10 cellular contexts compared by ENCODE assay signal in genomic region chr12:124828264-124829007, GRCh38. TPM values are rescaled to one million over a fixed set of nuclear protein-coding genes. Genes with fewer than 3 reads are reported as not detected.
DNase-seq lines count a peak whose midpoint lies in the region; ATAC-seq and TF ChIP-seq lines count a peak whose summit lies in the region.
"Had no signal": no experiment of that assay in that cellular context is flagged by ENCODE, and none has a peak within 500 bp of the region (broad histone marks: within the 10 kb centered on the region; RNA-seq: fewer than 3 reads in every experiment).

No MANE protein-coding gene starts in this region.

- intact Hi-C loops in Panc1 (cut with micrococcal nuclease; ENCODE audit: unreplicated experiment) (loop anchor here (10.0 kb wide), 1 partner anchor 76 kb away; no protein-coding TSS in a partner anchor), sciatic nerve (cut with DNase I) (no loop called here)
- intact Hi-C loops in activated CD4-positive, alpha-beta T cell treated with anti-CD3 and anti-CD28 coated beads, Interleukin-2, amount 10 ng/mL, durations not matched to agents 24 days and 14 days (cut with micrococcal nuclease), result no loop called here

- H3K27ac ChIP-seq in Panc1 (ENCODE audit: low read length) (peak overlapping the region; percentile 91), fibroblast of lung (ENCODE audit: insufficient read depth, low read length) (peak overlapping the region; percentile 66)
- H3K27ac ChIP-seq: SK-N-MC had no signal

- H3K36me3 Mint-ChIP-seq in activated CD4-positive, alpha-beta T cell treated with anti-CD3 and anti-CD28 coated beads, Interleukin-2, amount 10 ng/mL, durations not matched to agents 24 days and 14 days (ENCODE audit: low read depth), result no peaks in the 10 kb centered on the region
- no peaks in the 10 kb centered on the region for H3K36me3 Mint-ChIP-seq in activated T-cell treated with anti-CD3 and anti-CD28 coated beads, Interleukin-2, amount 50 U/mL, for 4 hours (ENCODE audit: insufficient read depth)

- H3K27me3 Mint-ChIP-seq in activated CD4-positive, alpha-beta T cell treated with anti-CD3 and anti-CD28 coated beads, Interleukin-2, amount 10 ng/mL, durations not matched to agents 24 days and 14 days, result no peaks in the 10 kb centered on the region
- H3K27me3 Mint-ChIP-seq in activated T-cell treated with anti-CD3 and anti-CD28 coated beads, Interleukin-2, amount 50 U/mL, for 4 hours (ENCODE audit: low read depth), result no peaks in the 10 kb centered on the region

- CTCF ChIA-PET in Panc1 (lab: Charles Lee), result interaction anchor here (1.3 kb wide), 1 partner anchor 9 kb away, joined by 3 read pairs; no protein-coding TSS in a partner anchor

- H2AFZ ChIP-seq in fibroblast of lung (ENCODE audit: low read length), result peak overlapping the region; percentile 38

- in situ Hi-C loops in Panc1 (cut with HindIII; ENCODE audit: low pct_unique_long_range_greater_than_20kb, low sequenced_read_pairs), result no loop called here

- peak overlapping the region; percentile 38 for H3K4me2 ChIP-seq in fibroblast of lung (ENCODE audit: extremely low read depth, insufficient read depth, low read length)

- H3K79me2 ChIP-seq in fibroblast of lung (ENCODE audit: control insufficient read depth, insufficient read depth, low read length), result no peaks in the 10 kb centered on the region

- TF ChIP-seq CTCF in Panc1 (IDR thresholded peaks at IDR 0.05), result no peak
- no peak for TF ChIP-seq CTCF in fibroblast of lung (conservative IDR thresholded peaks at IDR 0.05 in 1 of 2, IDR thresholded peaks at IDR 0.05 in 1 of 2; ENCODE audit: low read depth in 1 of 2, low read length in 2 of 2)

- H3K9ac ChIP-seq in fibroblast of lung (ENCODE audit: insufficient read depth, low read length), result no peak overlapping the region

- no peak overlapping the region for H3K4me3 Mint-ChIP-seq in activated CD4-positive, alpha-beta T cell treated with anti-CD3 and anti-CD28 coated beads, Interleukin-2, amount 10 ng/mL, durations not matched to agents 24 days and 14 days
- no peak overlapping the region for H3K4me3 Mint-ChIP-seq in activated T-cell treated with anti-CD3 and anti-CD28 coated beads, Interleukin-2, amount 50 U/mL, for 4 hours

- H3K4me3 ChIP-seq in Panc1 (ENCODE audit: low read depth in 2 of 2, low read length in 2 of 2) (no peak overlapping the region), fibroblast of lung (replicated peaks in 1 of 4; ENCODE audit: control extremely low read depth in 1 of 4, insufficient read depth in 1 of 4, low read depth in 3 of 4, low read length in 4 of 4) (no peak overlapping the region)
- H3K4me3 ChIP-seq: SK-N-MC had no signal

- H3K36me3 ChIP-seq in Panc1 (ENCODE audit: control insufficient read depth, insufficient read depth, low read length) (no peaks in the 10 kb centered on the region), fibroblast of lung (ENCODE audit: control insufficient read depth, insufficient read depth, low read length) (no peaks in the 10 kb centered on the region)

- POLR2A ChIA-PET in Panc1 (lab: Charles Lee), result interaction anchor here (1.0 kb wide), 1 partner anchor 10 kb away, joined by 5 read pairs; no protein-coding TSS in a partner anchor

- no peaks in the 10 kb centered on the region for H3K9me3 Mint-ChIP-seq in activated CD4-positive, alpha-beta T cell treated with anti-CD3 and anti-CD28 coated beads, Interleukin-2, amount 10 ng/mL, durations not matched to agents 24 days and 14 days
- H3K9me3 Mint-ChIP-seq in activated T-cell treated with anti-CD3 and anti-CD28 coated beads, Interleukin-2, amount 50 U/mL, for 4 hours, result peaks cover 5% of the 10 kb centered on the region

- H3K9me3 ChIP-seq in Panc1 (ENCODE audit: control insufficient read depth, insufficient read depth, low read depth, low read length), result no peaks in the 10 kb centered on the region
- H3K9me3 ChIP-seq in fibroblast of lung (ENCODE audit: control insufficient read depth, insufficient read depth, low read depth, low read length), result no peaks in the 10 kb centered on the region

- H3K27me3 ChIP-seq in Panc1 (ENCODE audit: control insufficient read depth, insufficient read depth, low read length) (no peaks in the 10 kb centered on the region), fibroblast of lung (ENCODE audit: control insufficient read depth, insufficient read depth, low read length) (no peaks in the 10 kb centered on the region)

- H3K27ac Mint-ChIP-seq in activated CD4-positive, alpha-beta T cell treated with anti-CD3 and anti-CD28 coated beads, Interleukin-2, amount 10 ng/mL, durations not matched to agents 24 days and 14 days, result no peak overlapping the region

- no TSS peak for BruUV-seq in Panc1 (replicated peaks; lab: Mats Ljungman, UMichigan)

- peaks cover 6% of the 10 kb centered on the region for H3K4me1 Mint-ChIP-seq in activated CD4-positive, alpha-beta T cell treated with anti-CD3 and anti-CD28 coated beads, Interleukin-2, amount 10 ng/mL, durations not matched to agents 24 days and 14 days
- no peaks in the 10 kb centered on the region for H3K4me1 Mint-ChIP-seq in activated T-cell treated with anti-CD3 and anti-CD28 coated beads, Interleukin-2, amount 50 U/mL, for 4 hours (ENCODE audit: low read depth)

- H4K20me1 ChIP-seq in fibroblast of lung (ENCODE audit: control insufficient read depth, extremely low read depth, insufficient read depth, low read length), result no peaks in the 10 kb centered on the region

- H3K4me1 ChIP-seq in Panc1 (ENCODE audit: control insufficient read depth, insufficient read depth, low read length), result peaks cover 55% of the 10 kb centered on the region
- peaks cover 14% of the 10 kb centered on the region for H3K4me1 ChIP-seq in fibroblast of lung (ENCODE audit: control insufficient read depth, extremely low read depth, insufficient read depth, low read length)

- DNase-seq in Panc1 (ENCODE audit: low read depth, low spot score) (no peak), fibroblast of lung (ENCODE audit: low read depth in 2 of 2) (peak in 1 of 2 donors; percentile 86), sciatic nerve (ENCODE audit: low spot score) (no peak), dedifferentiated amniotic fluid mesenchymal stem cell (ENCODE audit: extremely low spot score) (no peak), SW480 (ENCODE audit: low spot score) (no peak)
- no peak for DNase-seq in activated CD4-positive, alpha-beta T cell treated with anti-CD3 and anti-CD28 coated beads, Interleukin-2, amount 10 ng/mL, durations not matched to agents 24 days and 14 days
- DNase-seq in activated T-cell treated with anti-CD3 and anti-CD28 coated beads, Interleukin-2, amount 50 U/mL, for 4 hours, result no peak
- DNase-seq: stimulated activated CD8-positive, alpha-beta memory T cell treated with anti-CD3 and anti-CD28 coated beads, Interleukin-4, amount 100 ng/mL, for 48 hours had no signal

- ATAC-seq in GM18907 (IDR thresholded peaks at IDR 0.05; ENCODE audit: unreplicated experiment) (peak; percentile 38), Panc1 (peak; percentile 70), sciatic nerve (peak; percentile 68)
- ATAC-seq in activated T-cell treated with anti-CD3 and anti-CD28 coated beads, Interleukin-2, amount 50 U/mL, for 4 hours, result no peak

RNA-seq across cellular contexts. Expression of gene SCARB1, which starts 35.2 kb away (rescaled TPM):
- total RNA-seq in Panc1 (2021; ENCODE audit: unreplicated experiment) (359 TPM), fibroblast of lung (5.1 and 14.7 TPM in 2 replicates), sciatic nerve (69.2 TPM)
- 1,007 TPM for polyA plus RNA-seq in Panc1 (2012; ENCODE audit: insufficient read length)
- polyA plus RNA-seq in fibroblast of lung, result 32.5 and 39.4 TPM in 2 replicates
- polyA plus RNA-seq in fibroblast of lung (2012), result 35.6 and 39.8 TPM in 2 replicates
- polyA minus RNA-seq in fibroblast of lung (ENCODE audit: low replicate concordance), result 69.9 and 70.9 TPM in 2 replicates
- 23.8 and 25.6 TPM in 2 replicates for total RNA-seq in activated CD4-positive, alpha-beta T cell treated with anti-CD3 and anti-CD28 coated beads, Interleukin-2, amount 10 ng/mL, durations not matched to agents 24 days and 14 days
- 10 to 100 TPM; 17.0 to 29.9 (median 23.4) TPM for total RNA-seq in activated T-cell treated with anti-CD3 and anti-CD28 coated beads, Interleukin-2, amount 50 U/mL, for 4 hours

Comparison
In these comparisons a context has a peak if more than half of its experiments do, and no peak if none do; other contexts are left out.
1. ATAC-seq: peak in GM18907 (single experiment), Panc1 (single experiment) and sciatic nerve (single experiment); none in activated T-cell treated with anti-CD3 and anti-CD28 coated beads, Interleukin-2, amount 50 U/mL, for 4 hours (0 of 2).